Comparison of ENCODE assay signal across 32 cellular contexts in the genomic region with DNA sequence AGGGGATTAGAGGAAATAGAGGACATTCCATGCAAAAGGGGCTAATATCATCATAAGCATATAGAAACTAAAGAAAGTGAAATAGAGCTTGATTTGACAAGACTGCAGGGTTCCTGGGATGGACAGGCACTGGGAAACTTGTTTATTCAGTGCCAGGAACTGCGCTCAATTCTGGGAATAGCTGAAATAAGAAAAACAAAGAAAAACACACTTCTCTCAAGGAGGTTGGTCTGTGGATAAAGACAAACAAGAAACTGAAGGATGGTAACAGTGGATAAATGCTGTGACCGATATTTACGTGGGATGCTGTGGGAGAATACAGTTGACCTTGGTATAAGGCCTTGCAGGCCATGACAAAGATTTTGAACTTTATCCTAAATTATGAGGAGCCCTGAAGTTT.
"Had no signal": no experiment of that assay in that cellular context is flagged by ENCODE, and none has a peak within 500 bp of the region (broad histone marks: within the 10 kb centered on the region; RNA-seq: fewer than 3 reads in every experiment).

No MANE protein-coding gene starts in this region.

- DNase-seq: activated B cell treated with CpG ODN at 0.5 μM for 24 hours; activated CD4-positive, alpha-beta memory T cell treated with anti-CD3 and anti-CD28 coated beads for 36 hours; activated CD4-positive, alpha-beta T cell treated with anti-CD3 and anti-CD28 coated beads for 4 hours; activated CD4-positive, alpha-beta T cell treated with anti-CD3 and anti-CD28 coated beads, Interleukin-2, amount 50 U/mL, for 1 hour; activated CD4-positive, CD25-positive, alpha-beta regulatory T cell treated with anti-CD3 and anti-CD28 coated beads, Interleukin-2, amount 50 U/mL, for 72 hours; activated CD8-positive, alpha-beta memory T cell treated with anti-CD3 and anti-CD28 coated beads, Interleukin-2, amount 50 U/mL, for 4 hours; activated effector memory CD4-positive, alpha-beta T cell treated with Interleukin-2 at 50 U/mL for 16 hours; activated naive CD4-positive, alpha-beta T cell treated with anti-CD3 and anti-CD28 coated beads, Interleukin-2, amount 10 ng/mL, durations not matched to agents 7 days and 5 days; activated T-cell treated with anti-CD3 and anti-CD28 coated beads, Interleukin-2, amount 50 U/mL, for 48 hours; amniotic stem cell; aorta; NCI-H1105; NCI-H1417 treated with DMSO at 0.1 percent for 48 hours; NCI-H187 treated with DMSO at 0.1 percent for 48 hours; NCI-H2081; NCI-H2171 treated with DMSO at 0.1 percent for 48 hours; NCI-H2227 treated with DMSO at 0.1 percent for 48 hours; NCI-H446 treated with DMSO at 0.1 percent for 48 hours; NCI-H524; NK-92 treated with Interleukin-12 subunit alpha and Interleukin-12 subunit beta, amount 100 ng/mL, for 24 hours; PC-3; Peyer's patch; RPMI8226; SIG-M5; SW 1271; T-helper 1 cell; T-helper 2 cell; T-helper 9 cell had no signal

- H3K9me3 ChIP-seq: Peyer's patch had no signal

- H3K4me1 ChIP-seq: Peyer's patch had no signal

- H3K27me3 ChIP-seq: cardiac muscle cell, Peyer's patch had no signal

- ATAC-seq: K562, Right ventricle myocardium inferior had no signal

- H3K36me3 ChIP-seq: cardiac muscle cell, Peyer's patch had no signal

- H3K27ac ChIP-seq: cardiac muscle cell, Peyer's patch, VCaP had no signal

- H3K4me3 ChIP-seq: cardiac muscle cell, K562, Peyer's patch had no signal

- FAIRE-seq: K562 had no signal
